34 cellular contexts compared by ENCODE assay signal in genomic region chr22:47587361-47587760, GRCh38.
"Had no signal": no experiment of that assay in that cellular context is flagged by ENCODE, and none has a peak within 500 bp of the region (broad histone marks: within the 10 kb centered on the region; RNA-seq: fewer than 3 reads in every experiment).

No MANE protein-coding gene starts in this region.

- H3K4me1 Mint-ChIP-seq: activated B cell treated with CpG ODN at 0.5 μM for 24 hours; activated CD8-positive, alpha-beta memory T cell treated with anti-CD3 and anti-CD28 coated beads, Interleukin-2, amount 10 ng/mL, durations not matched to agents 7 days and 5 days; activated naive CD4-positive, alpha-beta T cell treated with anti-CD3 and anti-CD28 coated beads, Interleukin-2, amount 50 U/mL, for 24 hours; activated naive CD8-positive, alpha-beta T cell treated with anti-CD3 and anti-CD28 coated beads, Interleukin-2, amount 10 ng/mL, durations not matched to agents 7 days and 5 days; T-cell had no signal

- H3K4me1 ChIP-seq: ascending aorta had no signal

- H3K9me3 Mint-ChIP-seq: activated naive CD4-positive, alpha-beta T cell treated with anti-CD3 and anti-CD28 coated beads, Interleukin-2, amount 50 U/mL, for 24 hours had no signal

- ATAC-seq: activated CD8-positive, alpha-beta memory T cell treated with anti-CD3 and anti-CD28 coated beads, Interleukin-2, amount 10 ng/mL, durations not matched to agents 7 days and 5 days; Right ventricle myocardium inferior; SK-N-SH treated with all-trans-retinoic acid at 6 μM for 48 hours; T-cell; T-helper 17 cell had no signal

- H3K4me3 Mint-ChIP-seq: activated B cell treated with CpG ODN at 0.5 μM for 24 hours; activated CD4-positive, alpha-beta memory T cell treated with anti-CD3 and anti-CD28 coated beads for 36 hours; activated CD8-positive, alpha-beta memory T cell treated with anti-CD3 and anti-CD28 coated beads, Interleukin-2, amount 10 ng/mL, durations not matched to agents 7 days and 5 days; activated naive CD4-positive, alpha-beta T cell treated with anti-CD3 and anti-CD28 coated beads, Interleukin-2, amount 50 U/mL, for 24 hours; activated naive CD8-positive, alpha-beta T cell treated with anti-CD3 and anti-CD28 coated beads, Interleukin-2, amount 10 ng/mL, durations not matched to agents 7 days and 5 days; T-cell; T-helper 17 cell had no signal

- H3K27me3 Mint-ChIP-seq: activated B cell treated with CpG ODN at 0.5 μM for 24 hours; activated CD4-positive, alpha-beta memory T cell treated with anti-CD3 and anti-CD28 coated beads for 36 hours; activated CD8-positive, alpha-beta memory T cell treated with anti-CD3 and anti-CD28 coated beads, Interleukin-2, amount 10 ng/mL, durations not matched to agents 7 days and 5 days; activated naive CD8-positive, alpha-beta T cell treated with anti-CD3 and anti-CD28 coated beads, Interleukin-2, amount 10 ng/mL, durations not matched to agents 7 days and 5 days had no signal

- H3K27me3 ChIP-seq: ascending aorta had no signal

- H3K9me3 ChIP-seq: ascending aorta had no signal

- H3K27ac Mint-ChIP-seq: activated B cell treated with CpG ODN at 0.5 μM for 24 hours; activated CD4-positive, alpha-beta memory T cell treated with anti-CD3 and anti-CD28 coated beads for 36 hours; activated CD8-positive, alpha-beta memory T cell treated with anti-CD3 and anti-CD28 coated beads, Interleukin-2, amount 10 ng/mL, durations not matched to agents 7 days and 5 days; activated naive CD4-positive, alpha-beta T cell treated with anti-CD3 and anti-CD28 coated beads, Interleukin-2, amount 50 U/mL, for 24 hours; activated naive CD8-positive, alpha-beta T cell treated with anti-CD3 and anti-CD28 coated beads, Interleukin-2, amount 10 ng/mL, durations not matched to agents 7 days and 5 days; T-cell; T-helper 17 cell had no signal

- DNase-seq: activated B cell treated with CpG ODN at 0.5 μM for 24 hours; activated CD4-positive, alpha-beta memory T cell treated with anti-CD3 and anti-CD28 coated beads for 36 hours; activated CD4-positive, alpha-beta T cell treated with anti-CD3 and anti-CD28 coated beads for 4 hours; activated CD4-positive, alpha-beta T cell treated with anti-CD3 and anti-CD28 coated beads, Interleukin-2, amount 50 U/mL, for 1 hour; activated CD4-positive, CD25-positive, alpha-beta regulatory T cell treated with anti-CD3 and anti-CD28 coated beads, Interleukin-2, amount 50 U/mL, for 72 hours; activated CD8-positive, alpha-beta memory T cell treated with anti-CD3 and anti-CD28 coated beads for 24 hours; activated CD8-positive, alpha-beta memory T cell treated with anti-CD3 and anti-CD28 coated beads, Interleukin-2, amount 10 ng/mL, durations not matched to agents 7 days and 5 days; activated CD8-positive, alpha-beta memory T cell treated with anti-CD3 and anti-CD28 coated beads, Interleukin-2, amount 50 U/mL, for 48 hours; activated gamma-delta T cell; activated naive CD4-positive, alpha-beta T cell treated with Interleukin-2 at 50 U/mL for 16 hours; activated naive CD8-positive, alpha-beta T cell treated with anti-CD3 and anti-CD28 coated beads, Interleukin-2, amount 10 ng/mL, durations not matched to agents 7 days and 5 days; activated T-cell treated with anti-CD3 and anti-CD28 coated beads, Interleukin-2, amount 50 U/mL, for 48 hours; amygdala; NCI-H1105; NCI-H1417 treated with DMSO at 0.1 percent for 48 hours; NCI-H187 treated with DMSO at 0.1 percent for 48 hours; NCI-H2081; NCI-H2171 treated with DMSO at 0.1 percent for 48 hours; NCI-H2227 treated with DMSO at 0.1 percent for 48 hours; NCI-H446; NCI-H510A treated with DMSO at 0.1 percent for 48 hours; NCI-H526 treated with DMSO at 0.1 percent for 48 hours; NCI-H774; PC-9; SIG-M5; T-cell; T-helper 17 cell had no signal

- H3K27ac ChIP-seq: ascending aorta, KMS-11, PC-9, RWPE1, VCaP had no signal

- H3K36me3 Mint-ChIP-seq: activated CD4-positive, alpha-beta memory T cell treated with anti-CD3 and anti-CD28 coated beads for 36 hours; activated CD8-positive, alpha-beta memory T cell treated with anti-CD3 and anti-CD28 coated beads, Interleukin-2, amount 10 ng/mL, durations not matched to agents 7 days and 5 days; activated naive CD4-positive, alpha-beta T cell treated with anti-CD3 and anti-CD28 coated beads, Interleukin-2, amount 50 U/mL, for 24 hours; activated naive CD8-positive, alpha-beta T cell treated with anti-CD3 and anti-CD28 coated beads, Interleukin-2, amount 10 ng/mL, durations not matched to agents 7 days and 5 days; T-cell had no signal

- H3K4me3 ChIP-seq: ascending aorta, PC-9 had no signal

- H3K36me3 ChIP-seq: ascending aorta had no signal
